In genomic region chr2:241769819-241770184, GRCh38 we compare ENCODE assay signal across 22 cellular contexts. TPM values are rescaled to one million over a fixed set of nuclear protein-coding genes. Genes with fewer than 3 reads are reported as not detected.
"Had no signal": no experiment of that assay in that cellular context is flagged by ENCODE, and none has a peak within 500 bp of the region (broad histone marks: within the 10 kb centered on the region; RNA-seq: fewer than 3 reads in every experiment).

No MANE protein-coding gene starts in this region.

- H3K27ac ChIP-seq: gastrocnemius medialis, skin epidermis, suprapubic skin, upper lobe of left lung had no signal

- ATAC-seq: activated CD8-positive, alpha-beta T cell treated with anti-CD3 and anti-CD28 coated beads, Interleukin-2, amount 10 ng/mL, durations not matched to agents 7 days and 5 days; activated naive CD4-positive, alpha-beta T cell treated with anti-CD3 and anti-CD28 coated beads, Interleukin-2, amount 50 U/mL, for 72 hours; activated T-helper 17 cell treated with anti-CD3 and anti-CD28 coated beads, Interleukin-2, amount 50 U/mL, for 72 hours; gastrocnemius medialis; natural killer cell had no signal

- H3K4me3 ChIP-seq: cardiac muscle cell, gastrocnemius medialis, skin epidermis, suprapubic skin, upper lobe of left lung had no signal

- H3K36me3 ChIP-seq: cardiac muscle cell, gastrocnemius medialis had no signal

- DNase-seq: activated B cell treated with CpG ODN at 0.5 μM for 24 hours; activated CD4-positive, alpha-beta T cell treated with anti-CD3 and anti-CD28 coated beads, Interleukin-2, amount 10 ng/mL, durations not matched to agents 24 days and 14 days; activated CD8-positive, alpha-beta T cell treated with anti-CD3 and anti-CD28 coated beads, Interleukin-2, amount 10 ng/mL, durations not matched to agents 7 days and 5 days; activated T-cell treated with anti-CD3 and anti-CD28 coated beads for 4 hours; erythroblast; gastrocnemius medialis; hippocampal formation; left ventricle myocardium superior; mesendoderm; natural killer cell; nucleus accumbens; stimulated activated CD4-positive, alpha-beta T cell treated with anti-CD3 and anti-CD28 coated beads, Interleukin-4, amount 100 ng/mL, for 4 hours; stimulated activated CD8-positive, alpha-beta memory T cell treated with anti-CD3 and anti-CD28 coated beads, Interleukin-4, amount 100 ng/mL, for 48 hours; T-helper 2 cell had no signal

- H3K27me3 ChIP-seq: cardiac muscle cell, upper lobe of left lung had no signal

- H3K9me3 ChIP-seq: gastrocnemius medialis, suprapubic skin, upper lobe of left lung had no signal

RNA-seq across cellular contexts. Expression of gene GAL3ST2, which starts 6.8 kb away (rescaled TPM):
- total RNA-seq: activated B cell treated with CpG ODN at 0.5 μM for 24 hours, kidney epithelial cell, left ventricle myocardium superior, posterior vena cava, suprapubic skin had no signal
- polyA plus RNA-seq: cardiac muscle cell had no signal

RNA-seq across cellular contexts. Expression of gene NEU4, which starts 39.2 kb away (rescaled TPM):
- total RNA-seq: kidney epithelial cell had no signal
